ENCODE assay signal across 14 cellular contexts in genomic region chr14:24355009-24355408, GRCh38. TPM values are rescaled to one million over a fixed set of nuclear protein-coding genes. Genes with fewer than 3 reads are reported as not detected.
DNase-seq lines count a peak whose midpoint lies in the region; ATAC-seq and TF ChIP-seq lines count a peak whose summit lies in the region.
"Had no signal": no experiment of that assay in that cellular context is flagged by ENCODE, and none has a peak within 500 bp of the region (broad histone marks: within the 10 kb centered on the region; RNA-seq: fewer than 3 reads in every experiment).

No MANE protein-coding gene starts in this region.

- H3K9ac ChIP-seq in GM23248 (no peak overlapping the region), IMR-90 (ENCODE audit: low read depth, low read length) (no peak overlapping the region)

- H3K14ac ChIP-seq in IMR-90 (replicated peaks; ENCODE audit: low read depth, low read length) = no peak overlapping the region

- TF ChIP-seq RAD21 in IMR-90 (IDR thresholded peaks at IDR 0.05; ENCODE audit: low read length) = no peak

- H4K5ac ChIP-seq in IMR-90 (ENCODE audit: low read depth, low read length) = no peak overlapping the region

- no TSS peak for BruUV-seq in IMR-90 (replicated peaks; lab: Mats Ljungman, UMichigan)

- peak overlapping the region; percentile 55; the same call in 1 of the 2 replicates for H4K91ac ChIP-seq in IMR-90 (ENCODE audit: insufficient read depth, low read depth, low read length)

- H2AFZ ChIP-seq in GM23248 = no peak overlapping the region
- H2AFZ ChIP-seq in IMR-90 (replicated peaks; ENCODE audit: low read length, poor library complexity) = peak overlapping the region; percentile 14
- H2AFZ ChIP-seq: GM23338 had no signal

- no peak overlapping the region for H2BK5ac ChIP-seq in IMR-90 (ENCODE audit: low read depth, low read length, poor library complexity, severe bottlenecking)

- H4K20me1 ChIP-seq in GM23248 (ENCODE audit: insufficient read depth) (no peaks in the 10 kb centered on the region), IMR-90 (ENCODE audit: insufficient read depth, low read length) (no peaks in the 10 kb centered on the region)

- no peaks in the 10 kb centered on the region for H3K79me1 ChIP-seq in IMR-90 (ENCODE audit: low read depth in 1 of 2, low read length in 2 of 2)

- dilution Hi-C loops in IMR-90 (cut with HindIII; ENCODE audit: low sequenced_read_pairs, unreplicated experiment) = no loop called here

- no peak for ATAC-seq in IMR-90 (ENCODE audit: low read depth)
- peak; percentile 32 for ATAC-seq in left lobe of liver
- ATAC-seq: GM23338 had no signal

- no peaks in the 10 kb centered on the region for H3K79me2 ChIP-seq in GM23248 (ENCODE audit: insufficient read depth)

- peaks cover 25% of the 10 kb centered on the region for H3K4me1 ChIP-seq in GM23248 (ENCODE audit: insufficient read depth)
- peaks cover 9% of the 10 kb centered on the region for H3K4me1 ChIP-seq in IMR-90 (ENCODE audit: control insufficient read depth, insufficient read depth, low read length)
- H3K4me1 ChIP-seq: BE2C had no signal

- intact Hi-C loops in IMR-90 (cut with micrococcal nuclease) = no loop called here
- intact Hi-C loops in posterior vena cava (cut with DNase I) = no loop called here

- no peak overlapping the region; the same call in 2 of the 3 replicates for H2BK15ac ChIP-seq in IMR-90 (ENCODE audit: low read depth, low read length)

- no peak overlapping the region for H3K56ac ChIP-seq in IMR-90 (ENCODE audit: extremely low read depth, insufficient read depth, low read length)

- H3K4me3 ChIP-seq in GM23248 = no peak overlapping the region
- H3K4me3 ChIP-seq in IMR-90 (ENCODE audit: insufficient read depth, low read depth, low read length) = no peak overlapping the region
- H3K4me3 ChIP-seq: GM23338 had no signal

- H3K27ac ChIP-seq in GM23248 (peak overlapping the region; percentile 68), IMR-90 (ENCODE audit: insufficient read depth, low read length) (no peak overlapping the region)

- CTCF ChIA-PET in IMR-90 (lab: Yijun Ruan, JAX) = no interaction called here

- no peak overlapping the region for H3K23ac ChIP-seq in IMR-90 (ENCODE audit: low read depth, low read length)

- peak overlapping the region; percentile 59; the same call in 1 of the 2 replicates for H2BK120ac ChIP-seq in IMR-90 (ENCODE audit: low read depth, low read length)

- TF ChIP-seq POLR2A in IMR-90 (IDR thresholded peaks at IDR 0.05; ENCODE audit: low read depth, low read length) = no peak

- no peak overlapping the region for H3K18ac ChIP-seq in IMR-90 (ENCODE audit: low read depth, low read length)

- 94 to 95% methylated on average over 7 of the region's 7 CpGs for WGBS in GM23248 (ENCODE audit: low coverage in 1 of 2, low lambda C conversion rate in 2 of 2, missing lambda C conversion rate in 2 of 2), 2 experiments
- WGBS in IMR-90 (ENCODE audit: extremely low coverage in 2 of 2, insufficient read length in 1 of 2), 2 experiments = no CpG with 5 or more reads among the region's 7 CpGs

- TF ChIP-seq CTCF in IMR-90 (conservative IDR thresholded peaks at IDR 0.05; ENCODE audit: low read depth, low read length) = no peak

- no peak overlapping the region for H2AK9ac ChIP-seq in IMR-90 (replicated peaks; ENCODE audit: low read depth, low read length, poor library complexity)

- H2BK20ac ChIP-seq in IMR-90 (ENCODE audit: low read depth, low read length) = peak overlapping the region; percentile 76; the same call in 1 of the 2 replicates

- POLR2A ChIA-PET in IMR-90 (lab: Charles Lee; ENCODE audit: unreplicated experiment) = no interaction called here

- H3F3A ChIP-seq in GM23248 (ENCODE audit: insufficient read depth) = peaks cover 24% of the 10 kb centered on the region

- 0 out of 2 replicates have a peak overlapping the region, but pooled peaks have one; percentile 10 for H3K4ac ChIP-seq in IMR-90 (ENCODE audit: low read depth, low read length)

- H3K9me1 ChIP-seq in IMR-90 (ENCODE audit: insufficient read depth, low read length) = peaks cover 3% of the 10 kb centered on the region; the same call in 1 of the 2 replicates

- no peak overlapping the region for H4K8ac ChIP-seq in IMR-90 (ENCODE audit: low read depth in 2 of 2, low read length in 2 of 2)

- H3K36me3 ChIP-seq in GM23248 (ENCODE audit: low read depth) (no peaks in the 10 kb centered on the region), IMR-90 (ENCODE audit: control insufficient read depth, insufficient read depth, low read length) (no peaks in the 10 kb centered on the region)
- H3K36me3 ChIP-seq: BE2C had no signal

- DNase-seq in GM23248 (no peak), IMR-90 (no peak), left lobe of liver (ENCODE audit: low spot score) (no peak), posterior vena cava (ENCODE audit: low spot score) (peak; percentile 50), GM19238 (ENCODE audit: insufficient read length, low spot score) (no peak), glomerular visceral epithelial cell (ENCODE audit: extremely low spot score) (no peak), occipital lobe (lab: John Stamatoyannopoulos, UW) (no peak)
- DNase-seq: ACHN; BE2C; C1 segment of cervical spinal cord; Caco-2; CD4-positive, CD25-positive, alpha-beta regulatory T cell; HCEC 1CT had no signal

- H3K4me2 ChIP-seq in GM23248 (ENCODE audit: unreplicated experiment) = no peak overlapping the region
- no peak overlapping the region for H3K4me2 ChIP-seq in IMR-90 (ENCODE audit: low read depth, low read length)
- H3K4me2 ChIP-seq: GM23338 had no signal

- H3K9me2 ChIP-seq in GM23248 (ENCODE audit: insufficient read depth) = no peaks in the 10 kb centered on the region

- H3K27me3 ChIP-seq in GM23248 (replicated peaks; ENCODE audit: insufficient read depth) = no peaks in the 10 kb centered on the region
- peaks cover 4% of the 10 kb centered on the region for H3K27me3 ChIP-seq in IMR-90 (ENCODE audit: control insufficient read depth, insufficient read depth, low read length)

- peak overlapping the region; percentile 78 for H2AK5ac ChIP-seq in IMR-90 (ENCODE audit: low read depth, low read length)

- in situ Hi-C loops in GM23248 (cut with MboI) = no loop called here
- in situ Hi-C loops in IMR-90 (cut with MboI; ENCODE audit: low sequenced_read_pairs) = no loop called here

- H3K9me3 ChIP-seq in GM23248 (ENCODE audit: low read depth) = no peaks in the 10 kb centered on the region
- no peaks in the 10 kb centered on the region for H3K9me3 ChIP-seq in IMR-90 (ENCODE audit: control insufficient read depth, insufficient read depth, low read length)
- H3K9me3 ChIP-seq: BE2C, Caco-2 had no signal

TF ChIP-seq in IMR-90, 13 proteins besides CTCF, POLR2A, EP300 and RAD21 (continues in another document):
- TF ChIP-seq MXI1 (IDR thresholded peaks at IDR 0.05; ENCODE audit: borderline replicate concordance, low read depth, low read length) (no peak), CHD1 (IDR thresholded peaks at IDR 0.05; ENCODE audit: low read depth, low read length) (no peak), RFX5 (IDR thresholded peaks at IDR 0.05; ENCODE audit: low read depth, low read length) (no peak), SMC3 (IDR thresholded peaks at IDR 0.05; ENCODE audit: low read depth, low read length) (no peak)

RNA-seq across cellular contexts. Expression of gene NFATC4, which starts 13.0 kb away (rescaled TPM):
- 96.9 and 113 TPM in 2 replicates for total RNA-seq in GM23248 (2014; rRNA removed; shearing (Covaris generic))
- polyA plus RNA-seq in GM23248 (2016; fragmentation: Nextera tagmentation; extraction: Ambion mirVana) (75.6 and 84.8 TPM in 2 replicates), IMR-90 (2012; rRNA removed) (35.8 and 38.4 TPM in 2 replicates)
- total RNA-seq in IMR-90 (2012; rRNA removed) (13.6 and 15.6 TPM in 2 replicates), left lobe of liver (1.4 TPM), posterior vena cava (10 to 100 TPM; 75.1 to 87.2 TPM), occipital lobe (5.1 TPM)
- 19.7 and 21.1 TPM in 2 replicates for polyA plus RNA-seq in IMR-90 (2012; cell fraction: cytosol; rRNA removed)
- polyA plus RNA-seq in IMR-90 (2012; cell fraction: nucleus; rRNA removed; ENCODE audit: low replicate concordance) = 286 and 363 TPM in 2 replicates
- total RNA-seq: CD4-positive, CD25-positive, alpha-beta regulatory T cell had no signal
- polyA plus RNA-seq: CD4-positive, CD25-positive, alpha-beta regulatory T cell had no signal

RNA-seq across cellular contexts. Expression of gene RIPK3, which starts 15.2 kb away (rescaled TPM):
- 2.2 and 5.3 TPM in 2 replicates for total RNA-seq in GM23248 (2014; rRNA removed; shearing (Covaris generic))
- 5.1 and 5.3 TPM in 2 replicates for polyA plus RNA-seq in GM23248 (2016; fragmentation: Nextera tagmentation; extraction: Ambion mirVana)
- total RNA-seq in IMR-90 (2012; rRNA removed) = not detected in 2 replicates
- polyA plus RNA-seq in IMR-90 (2012; rRNA removed) = 0.09 TPM in 1 of 2 replicates, not detected in the other
- polyA plus RNA-seq in IMR-90 (2012; cell fraction: cytosol; rRNA removed) = 0.02 and 0.04 TPM in 2 replicates
- polyA plus RNA-seq in IMR-90 (2012; cell fraction: nucleus; rRNA removed; ENCODE audit: low replicate concordance) = 0.42 TPM in 2 replicates
- total RNA-seq in left lobe of liver = 0.68 TPM
- total RNA-seq in posterior vena cava = 1 to 10 TPM; 8.5 to 9.2 TPM
- 0.47 TPM for total RNA-seq in occipital lobe

RNA-seq across cellular contexts. Expression of gene ADCY4, which starts 20.1 kb away (rescaled TPM):
- 0.22 and 0.38 TPM in 2 replicates for total RNA-seq in GM23248 (2014; rRNA removed; shearing (Covaris generic))
- polyA plus RNA-seq in GM23248 (2016; fragmentation: Nextera tagmentation; extraction: Ambion mirVana) = 0.20 and 0.38 TPM in 2 replicates
- total RNA-seq in IMR-90 (2012; rRNA removed) = not detected in 2 replicates
- polyA plus RNA-seq in IMR-90 (2012; rRNA removed) = 0.04 TPM in 1 of 2 replicates, not detected in the other
- 0.08 TPM in 1 of 2 replicates, not detected in the other for polyA plus RNA-seq in IMR-90 (2012; cell fraction: cytosol; rRNA removed)
- polyA plus RNA-seq in IMR-90 (2012; cell fraction: nucleus; rRNA removed; ENCODE audit: low replicate concordance) = 0.33 and 0.42 TPM in 2 replicates
- total RNA-seq in left lobe of liver = 5.5 TPM
- total RNA-seq in posterior vena cava = 10 to 100 TPM; 35.2 to 36.0 TPM
- 1.4 TPM for total RNA-seq in occipital lobe

RNA-seq across cellular contexts. Expression of gene LTB4R, which starts 43.7 kb away (rescaled TPM):
- 1.4 and 2.4 TPM in 2 replicates for total RNA-seq in GM23248 (2014; rRNA removed; shearing (Covaris generic))
- polyA plus RNA-seq in GM23248 (2016; fragmentation: Nextera tagmentation; extraction: Ambion mirVana) (0.41 and 1.1 TPM in 2 replicates), IMR-90 (2012; rRNA removed) (2.3 TPM in 2 replicates)
- total RNA-seq in IMR-90 (2012; rRNA removed) (0.18 and 0.28 TPM in 2 replicates), left lobe of liver (7.2 TPM), posterior vena cava (1 to 10 TPM; 5.6 TPM), occipital lobe (1.6 TPM)
- 0.10 and 0.38 TPM in 2 replicates for polyA plus RNA-seq in IMR-90 (2012; cell fraction: cytosol; rRNA removed)
- polyA plus RNA-seq in IMR-90 (2012; cell fraction: nucleus; rRNA removed; ENCODE audit: low replicate concordance) = 26.7 and 90.3 TPM in 2 replicates

RNA-seq across cellular contexts. Expression of gene NYNRIN, which starts 43.8 kb away (rescaled TPM):
- 3.7 and 4.4 TPM in 2 replicates for total RNA-seq in GM23248 (2014; rRNA removed; shearing (Covaris generic))
- polyA plus RNA-seq in GM23248 (2016; fragmentation: Nextera tagmentation; extraction: Ambion mirVana) = 2.2 and 2.5 TPM in 2 replicates
- total RNA-seq in IMR-90 (2012; rRNA removed) = 1.7 and 2.2 TPM in 2 replicates
- polyA plus RNA-seq in IMR-90 (2012; rRNA removed) = 5.3 and 5.4 TPM in 2 replicates
- 2.7 and 4.6 TPM in 2 replicates for polyA plus RNA-seq in IMR-90 (2012; cell fraction: cytosol; rRNA removed)
- 10.7 and 11.1 TPM in 2 replicates for polyA plus RNA-seq in IMR-90 (2012; cell fraction: nucleus; rRNA removed; ENCODE audit: low replicate concordance)
- total RNA-seq in left lobe of liver = 2.3 TPM
- 10 to 100 TPM; 13.1 to 15.1 TPM for total RNA-seq in posterior vena cava
- 15.0 TPM for total RNA-seq in occipital lobe
